ENCODE assay signal across 16 cellular contexts in the genomic region with DNA sequence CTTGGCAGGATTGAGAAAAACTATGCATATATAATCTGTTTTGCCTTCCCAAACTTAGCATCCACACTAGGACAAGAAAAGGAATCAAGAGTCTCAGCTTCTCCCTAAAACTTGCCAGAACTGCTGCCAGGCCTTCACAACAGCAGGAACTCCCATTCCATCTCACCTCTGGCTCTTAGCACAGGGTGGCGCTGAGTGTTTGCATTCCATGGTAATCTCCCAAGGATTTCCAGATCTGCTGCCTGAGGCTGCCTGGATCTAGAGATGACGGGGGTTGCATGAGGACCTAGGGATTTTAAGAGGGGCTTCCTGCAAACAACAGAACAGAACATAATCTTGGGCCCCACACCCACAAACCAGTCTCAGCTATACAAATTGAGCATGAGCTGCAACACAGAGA.
"Had no signal": no experiment of that assay in that cellular context is flagged by ENCODE, and none has a peak within 500 bp of the region (broad histone marks: within the 10 kb centered on the region; RNA-seq: fewer than 3 reads in every experiment).

No MANE protein-coding gene starts in this region.

- H3K27ac ChIP-seq: adrenal gland, cardiac muscle cell, psoas muscle, testis, VCaP had no signal

- DNase-seq: activated CD4-positive, alpha-beta memory T cell treated with anti-CD3 and anti-CD28 coated beads, Interleukin-2, amount 10 ng/mL, durations not matched to agents 7 days and 5 days; activated CD4-positive, alpha-beta T cell treated with anti-CD3 and anti-CD28 coated beads for 4 hours; activated effector memory CD4-positive, alpha-beta T cell treated with anti-CD3 and anti-CD28 coated beads, Interleukin-2, amount 50 U/mL, for 16 hours; activated T-cell treated with anti-CD3 and anti-CD28 coated beads, Interleukin-2, amount 50 U/mL, for 24 hours; adrenal gland; hippocampal formation; immature natural killer cell; midbrain; psoas muscle; T-cell; testis had no signal

- ATAC-seq: psoas muscle, sciatic nerve, T-cell had no signal

- H3K27me3 ChIP-seq: adrenal gland, cardiac muscle cell, testis had no signal

- H3K4me3 ChIP-seq: adrenal gland, cardiac muscle cell, dorsolateral prefrontal cortex, lung, psoas muscle, testis had no signal

- H3K36me3 ChIP-seq: adrenal gland, cardiac muscle cell had no signal

- H3K4me1 ChIP-seq: adrenal gland, psoas muscle, testis had no signal

- H3K9me3 ChIP-seq: psoas muscle, testis had no signal
